ENCODE assay signal across 9 cellular contexts in the genomic region with DNA sequence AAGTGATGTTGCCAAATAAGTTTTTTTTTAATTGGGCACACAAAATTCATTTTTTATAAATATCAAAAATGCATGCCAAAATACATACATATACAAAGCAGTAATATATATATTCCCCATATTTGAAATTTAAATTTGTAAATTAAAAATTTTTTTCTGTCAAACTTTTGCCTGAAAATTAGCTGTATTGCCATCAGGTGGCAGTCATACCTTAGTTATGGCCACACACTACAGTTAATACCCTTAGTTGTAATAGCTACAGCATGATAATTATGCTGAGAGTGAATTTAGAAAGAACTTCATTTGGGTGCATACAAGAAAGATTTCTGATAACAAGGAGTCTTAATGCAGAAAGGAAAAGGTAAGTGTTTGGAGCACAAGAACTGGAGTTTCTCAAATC. TPM values are rescaled to one million over a fixed set of nuclear protein-coding genes. Genes with fewer than 3 reads are reported as not detected.
DNase-seq lines count a peak whose midpoint lies in the region; ATAC-seq and TF ChIP-seq lines count a peak whose summit lies in the region.
"Had no signal": no experiment of that assay in that cellular context is flagged by ENCODE, and none has a peak within 500 bp of the region (broad histone marks: within the 10 kb centered on the region; RNA-seq: fewer than 3 reads in every experiment).

No MANE protein-coding gene starts in this region.

- H2AFZ ChIP-seq in OCI-LY7 (ENCODE audit: low read length): no peak overlapping the region

- no peaks in the 10 kb centered on the region for H3K79me2 ChIP-seq in OCI-LY7 (ENCODE audit: insufficient read depth, low read depth, low read length)

- ATAC-seq in HG02588 (IDR thresholded peaks at IDR 0.05; ENCODE audit: unreplicated experiment): no peak
- ATAC-seq: left cardiac atrium had no signal

- H3K4me1 ChIP-seq in OCI-LY7 (ENCODE audit: insufficient read depth, low read length, poor library complexity, severe bottlenecking): no peaks in the 10 kb centered on the region

- TF ChIP-seq CTCF in AG10803 (conservative IDR thresholded peaks at IDR 0.05; ENCODE audit: low read length) (peak; percentile 45), GM12864 (IDR thresholded peaks at IDR 0.05; ENCODE audit: low read depth, low read length, missing control alignments) (peak; percentile 24), OCI-LY7 (conservative IDR thresholded peaks at IDR 0.05; ENCODE audit: low read length) (peak; percentile 76), fibroblast of villous mesenchyme (IDR thresholded peaks at IDR 0.05; ENCODE audit: insufficient read depth, low read depth, low read length) (peak; percentile 44)

- intact Hi-C loops in OCI-LY7 (cut with micrococcal nuclease; ENCODE audit: unreplicated experiment): loop anchor here (2.0 kb wide), 2 partner anchors 166 to 364 kb away; no protein-coding TSS in a partner anchor

- H3K9me3 ChIP-seq in OCI-LY7 (ENCODE audit: low read length): no peaks in the 10 kb centered on the region

- no TSS peak for BruUV-seq in OCI-LY7 (replicated peaks; lab: Mats Ljungman, UMichigan)

- H3K9me2 ChIP-seq in OCI-LY7 (ENCODE audit: insufficient read depth, low read length): no peaks in the 10 kb centered on the region

- DNase-seq in AG10803 (ENCODE audit: low read depth): peak; percentile 10
- DNase-seq in GM12864 (ENCODE audit: low read depth): no peak
- peak; percentile 27 for DNase-seq in OCI-LY7 (ENCODE audit: low spot score)
- DNase-seq in fibroblast of villous mesenchyme (ENCODE audit: low read depth): peak; percentile 13
- DNase-seq in NCI-H2227 (lab: John Stamatoyannopoulos, UW; ENCODE audit: unreplicated experiment): no peak
- no peak for DNase-seq in nucleus accumbens (lab: John Stamatoyannopoulos, UW)
- no peak for DNase-seq in superior temporal gyrus (ENCODE audit: extremely low spot score)
- DNase-seq: left cardiac atrium had no signal

- H4K20me1 ChIP-seq in OCI-LY7 (ENCODE audit: insufficient read depth, low read length): no peaks in the 10 kb centered on the region

- POLR2A ChIA-PET in OCI-LY7 (lab: Charles Lee): interaction anchor here (0.7 to 1.0 kb wide), 3 partner anchors 24 to 190 kb away, joined by 3 to 4 read pairs (median 4); no protein-coding TSS in a partner anchor

- no peak overlapping the region for H3K27ac ChIP-seq in OCI-LY7 (ENCODE audit: low read depth, low read length, poor library complexity, severe bottlenecking)

- H3K4me2 ChIP-seq in OCI-LY7 (ENCODE audit: low read length): no peak overlapping the region

- CTCF ChIA-PET in OCI-LY7 (lab: Charles Lee; ENCODE audit: unreplicated experiment): no interaction called here

- no peak overlapping the region for H3K4me3 ChIP-seq in AG10803 (ENCODE audit: low read length)
- H3K4me3 ChIP-seq in GM12864 (ENCODE audit: low read depth, low read length): no peak overlapping the region
- no peak overlapping the region for H3K4me3 ChIP-seq in OCI-LY7 (ENCODE audit: low read depth, low read length, poor library complexity, severe bottlenecking)
- no peak overlapping the region for H3K4me3 ChIP-seq in fibroblast of villous mesenchyme (ENCODE audit: low read depth, low read length)

- peaks cover 10% of the 10 kb centered on the region for H3K36me3 ChIP-seq in OCI-LY7 (ENCODE audit: insufficient read depth, low read length)

RNA-seq across cellular contexts. Expression of a gene that starts 46.2 kb away (rescaled TPM):
- 9.6 and 10.4 TPM in 2 replicates for total RNA-seq in OCI-LY7 (2014; rRNA removed; shearing (Covaris generic))
- 15.4 and 19.3 TPM in 2 replicates for total RNA-seq in OCI-LY7 (2022)
- 9.3 and 11.2 TPM in 2 replicates for total RNA-seq in fibroblast of villous mesenchyme

Comparison
In these comparisons a context has a peak if more than half of its experiments do, and no peak if none do; other contexts are left out.
1. DNase-seq: peak in AG10803 (single experiment), OCI-LY7 (single experiment) and fibroblast of villous mesenchyme (single experiment); none in GM12864 (single experiment), NCI-H2227 (single experiment), nucleus accumbens (0 of 56) and superior temporal gyrus (single experiment).
2. CTCF ChIP-seq: peak in every context shown above with its lines; median percentile 76 in OCI-LY7; 45 in AG10803; 44 in fibroblast of villous mesenchyme; 24 in GM12864.